Comparison of ENCODE assay signal across 29 cellular contexts in genomic region chr6:121263742-121264141, GRCh38.
"Had no signal": no experiment of that assay in that cellular context is flagged by ENCODE, and none has a peak within 500 bp of the region (broad histone marks: within the 10 kb centered on the region; RNA-seq: fewer than 3 reads in every experiment).

No MANE protein-coding gene starts in this region.

- H3K27ac Mint-ChIP-seq: stimulated activated effector memory CD8-positive, alpha-beta T cell treated with anti-CD3 and anti-CD28 coated beads, Interleukin-12 subunit alpha, Interleukin-12 subunit beta, amount 100 ng/mL, for 72 hours; stimulated activated memory B cell treated with anti-CD40 and anti-IgM and Interleukin-4, amounts not matched to agents 10 μg/mL and 1 μg/mL and 100 μg/mL, for 72 hours; stimulated activated naive B cell treated with anti-CD40 and anti-IgM and Interleukin-4, amounts not matched to agents 10 μg/mL and 1 μg/mL and 100 μg/mL, for 72 hours; stimulated activated naive CD8-positive, alpha-beta T cell treated with anti-CD3 and anti-CD28 coated beads, Interleukin-15, amount 100 ng/mL, for 72 hours; stimulated activated naive CD8-positive, alpha-beta T cell treated with anti-CD3 and anti-CD28 coated beads, Interleukin-15, Interleukin-2, amounts not matched to agents 100 ng/mL and 50 ng/mL, for 24 hours; type B pancreatic cell had no signal

- FAIRE-seq: urothelium cell line had no signal

- H3K27ac ChIP-seq: stomach, suprapubic skin, testis, thoracic aorta, thyroid gland, tibial artery, tibial nerve, transverse colon, upper lobe of left lung, upper lobe of right lung, uterus, vagina had no signal

- H3K4me3 Mint-ChIP-seq: stimulated activated effector memory CD8-positive, alpha-beta T cell treated with anti-CD3 and anti-CD28 coated beads, Interleukin-12 subunit alpha, Interleukin-12 subunit beta, amount 100 ng/mL, for 72 hours; stimulated activated memory B cell treated with anti-CD40 and anti-IgM and Interleukin-4, amounts not matched to agents 10 μg/mL and 1 μg/mL and 100 μg/mL, for 72 hours; stimulated activated naive B cell treated with anti-CD40 and anti-IgM and Interleukin-4, amounts not matched to agents 10 μg/mL and 1 μg/mL and 100 μg/mL, for 72 hours; stimulated activated naive CD8-positive, alpha-beta T cell treated with anti-CD3 and anti-CD28 coated beads, Interleukin-15, amount 100 ng/mL, for 72 hours; stimulated activated naive CD8-positive, alpha-beta T cell treated with anti-CD3 and anti-CD28 coated beads, Interleukin-15, Interleukin-2, amounts not matched to agents 100 ng/mL and 50 ng/mL, for 24 hours; type B pancreatic cell had no signal

- H3K36me3 Mint-ChIP-seq: stimulated activated effector memory CD8-positive, alpha-beta T cell treated with anti-CD3 and anti-CD28 coated beads, Interleukin-12 subunit alpha, Interleukin-12 subunit beta, amount 100 ng/mL, for 72 hours had no signal

- H3K4me1 ChIP-seq: stomach, suprapubic skin, testis, thyroid gland, tibial artery, tibial nerve, transverse colon, upper lobe of left lung, upper lobe of right lung, uterus, vagina had no signal

- H3K27me3 ChIP-seq: stomach, suprapubic skin, testis, thyroid gland, tibial artery, tibial nerve, transverse colon, upper lobe of left lung, upper lobe of right lung, uterus, vagina had no signal

- H3K9me3 ChIP-seq: suprapubic skin, testis, thoracic aorta, thyroid gland, upper lobe of right lung, vagina had no signal

- H3K4me3 ChIP-seq: stomach, suprapubic skin, testis, thoracic aorta, thyroid gland, tibial artery, tibial nerve, transverse colon, upper lobe of left lung, upper lobe of right lung, uterus, vagina had no signal

- ATAC-seq: stimulated activated effector memory CD8-positive, alpha-beta T cell treated with anti-CD3 and anti-CD28 coated beads, Interleukin-12 subunit alpha, Interleukin-12 subunit beta, amount 100 ng/mL, for 72 hours; stimulated activated memory B cell treated with anti-CD40 and anti-IgM and Interleukin-4, amounts not matched to agents 10 μg/mL and 1 μg/mL and 100 μg/mL, for 72 hours; stimulated activated naive B cell treated with anti-CD40 and anti-IgM and Interleukin-4, amounts not matched to agents 10 μg/mL and 1 μg/mL and 100 μg/mL, for 72 hours; stimulated activated naive CD8-positive, alpha-beta T cell treated with anti-CD3 and anti-CD28 coated beads, Interleukin-15, amount 100 ng/mL, for 72 hours; stimulated activated naive CD8-positive, alpha-beta T cell treated with anti-CD3 and anti-CD28 coated beads, Interleukin-15, Interleukin-2, amounts not matched to agents 100 U/mL and 50 U/mL, for 24 hours; upper lobe of right lung had no signal

- H3K36me3 ChIP-seq: thoracic aorta, thyroid gland, transverse colon, upper lobe of left lung, upper lobe of right lung, uterus, vagina had no signal

- H3K27me3 Mint-ChIP-seq: stimulated activated memory B cell treated with anti-CD40 and anti-IgM and Interleukin-4, amounts not matched to agents 10 μg/mL and 1 μg/mL and 100 μg/mL, for 72 hours; stimulated activated naive B cell treated with anti-CD40 and anti-IgM and Interleukin-4, amounts not matched to agents 10 μg/mL and 1 μg/mL and 100 μg/mL, for 72 hours; stimulated activated naive CD8-positive, alpha-beta T cell treated with anti-CD3 and anti-CD28 coated beads, Interleukin-15, amount 100 ng/mL, for 72 hours; stimulated activated naive CD8-positive, alpha-beta T cell treated with anti-CD3 and anti-CD28 coated beads, Interleukin-15, Interleukin-2, amounts not matched to agents 100 ng/mL and 50 ng/mL, for 24 hours; type B pancreatic cell had no signal

- DNase-seq: stimulated activated CD4-positive, alpha-beta T cell treated with anti-CD3 and anti-CD28 coated beads, Interleukin-2, amount 100 ng/mL, for 48 hours; stimulated activated CD4-positive, alpha-beta T cell treated with anti-CD3 and anti-CD28 coated beads, Interleukin-4, amount 100 ng/mL, for 1 hour; stimulated activated CD4-positive, alpha-beta T cell treated with anti-CD3 and anti-CD28 coated beads, Interleukin-4, amount 100 ng/mL, for 24 hours; stimulated activated CD4-positive, alpha-beta T cell treated with anti-CD3 and anti-CD28 coated beads, Interleukin-4, amount 100 ng/mL, for 4 hours; stimulated activated CD8-positive, alpha-beta memory T cell treated with anti-CD3 and anti-CD28 coated beads, Interleukin-4, amount 100 ng/mL, for 48 hours; stimulated activated naive B cell treated with anti-CD40 and anti-IgM and Interleukin-4, amounts not matched to agents 10 μg/mL and 1 μg/mL and 100 μg/mL, for 72 hours; stimulated activated naive CD4-positive, alpha-beta T cell; stimulated activated naive CD4-positive, alpha-beta T cell treated with Interleukin-2 at 50 U/mL for 16 hours; stimulated activated naive CD8-positive, alpha-beta T cell treated with anti-CD3 and anti-CD28 coated beads, Interleukin-15, amount 100 ng/mL, for 72 hours; stimulated activated naive CD8-positive, alpha-beta T cell treated with anti-CD3 and anti-CD28 coated beads, Interleukin-15, Interleukin-2, amounts not matched to agents 100 U/mL and 50 U/mL, for 24 hours; stomach; substantia nigra; testis; thyroid gland; tibial artery; transverse colon; trophoblast cell; upper lobe of left lung; upper lobe of right lung; uterus had no signal

- H3K4me1 Mint-ChIP-seq: stimulated activated effector memory CD8-positive, alpha-beta T cell treated with anti-CD3 and anti-CD28 coated beads, Interleukin-12 subunit alpha, Interleukin-12 subunit beta, amount 100 ng/mL, for 72 hours; stimulated activated naive CD8-positive, alpha-beta T cell treated with anti-CD3 and anti-CD28 coated beads, Interleukin-15, amount 100 ng/mL, for 72 hours had no signal
